23 cellular contexts compared by ENCODE assay signal in genomic region chr5:17996002-17996401, GRCh38.
"Had no signal": no experiment of that assay in that cellular context is flagged by ENCODE, and none has a peak within 500 bp of the region (broad histone marks: within the 10 kb centered on the region; RNA-seq: fewer than 3 reads in every experiment).

No MANE protein-coding gene starts in this region.

- H3K4me2 ChIP-seq: neural progenitor cell had no signal

- ATAC-seq: activated CD8-positive, alpha-beta memory T cell treated with anti-CD3 and anti-CD28 coated beads, Interleukin-2, amount 10 ng/mL, durations not matched to agents 7 days and 5 days; activated CD8-positive, alpha-beta T cell treated with anti-CD3 and anti-CD28 coated beads, Interleukin-2, amount 10 ng/mL, durations not matched to agents 7 days and 5 days; activated naive CD4-positive, alpha-beta T cell treated with anti-CD3 and anti-CD28 coated beads, Interleukin-2, amount 50 U/mL, for 72 hours; left lung; lower lobe of right lung; naive thymus-derived CD8-positive, alpha-beta T cell; right cardiac atrium; stimulated activated naive CD8-positive, alpha-beta T cell treated with anti-CD3 and anti-CD28 coated beads, Interleukin-15, Interleukin-2, amounts not matched to agents 100 U/mL and 50 U/mL, for 24 hours; T-helper 17 cell had no signal

- H3K4me3 ChIP-seq: breast epithelium, esophagus squamous epithelium, left lung, lower lobe of right lung, neural progenitor cell, spleen, thoracic aorta had no signal

- DNase-seq: activated B cell treated with CpG ODN at 0.5 μM for 24 hours; activated CD4-positive, alpha-beta T cell treated with anti-CD3 and anti-CD28 coated beads, Interleukin-2, amount 50 U/mL, for 1 hour; activated CD8-positive, alpha-beta memory T cell treated with anti-CD3 and anti-CD28 coated beads, Interleukin-2, amount 10 ng/mL, durations not matched to agents 7 days and 5 days; activated CD8-positive, alpha-beta T cell treated with anti-CD3 and anti-CD28 coated beads, Interleukin-2, amount 10 ng/mL, durations not matched to agents 7 days and 5 days; activated T-cell treated with anti-CD3 and anti-CD28 coated beads, Interleukin-2, amount 50 U/mL, for 48 hours; effector CD4-positive, alpha-beta T cell; esophagus squamous epithelium; left lung; lower lobe of right lung; mesenchymal stem cell; naive thymus-derived CD8-positive, alpha-beta T cell; occipital lobe; right cardiac atrium; spleen; stimulated activated naive CD8-positive, alpha-beta T cell treated with anti-CD3 and anti-CD28 coated beads, Interleukin-15, Interleukin-2, amounts not matched to agents 100 U/mL and 50 U/mL, for 24 hours; T-helper 17 cell; T1000; trophoblast cell had no signal

- H2AFZ ChIP-seq: neural progenitor cell, parathyroid adenoma had no signal

- H3K9ac ChIP-seq: neural progenitor cell, parathyroid adenoma had no signal

- H3K79me2 ChIP-seq: parathyroid adenoma had no signal

- H3K27ac ChIP-seq: breast epithelium, esophagus squamous epithelium, left lung, lower lobe of right lung, neural progenitor cell, parathyroid adenoma, spleen, thoracic aorta had no signal

- H3K36me3 ChIP-seq: breast epithelium, esophagus squamous epithelium, left lung, lower lobe of right lung, neural progenitor cell, spleen, thoracic aorta had no signal

- H3K27me3 ChIP-seq: breast epithelium, esophagus squamous epithelium, left lung, neural progenitor cell, spleen had no signal

- H3K9me3 ChIP-seq: breast epithelium, esophagus squamous epithelium, left lung, lower lobe of right lung, spleen, thoracic aorta had no signal

- H3K4me1 ChIP-seq: breast epithelium, esophagus squamous epithelium, left lung, lower lobe of right lung, neural progenitor cell, parathyroid adenoma, spleen had no signal
